In genomic region chr21:45764792-45765191, GRCh38 we compare ENCODE assay signal across 14 cellular contexts.
"Had no signal": no experiment of that assay in that cellular context is flagged by ENCODE, and none has a peak within 500 bp of the region (broad histone marks: within the 10 kb centered on the region; RNA-seq: fewer than 3 reads in every experiment).

No MANE protein-coding gene starts in this region.

- H3K4me3 Mint-ChIP-seq: effector memory CD8-positive, alpha-beta T cell; stimulated activated memory B cell treated with anti-CD40 and anti-IgM and Interleukin-4, amounts not matched to agents 10 μg/mL and 1 μg/mL and 100 μg/mL, for 72 hours had no signal

- ATAC-seq: effector memory CD8-positive, alpha-beta T cell; foreskin keratinocyte had no signal

- H3K36me3 Mint-ChIP-seq: stimulated activated memory B cell treated with anti-CD40 and anti-IgM and Interleukin-4, amounts not matched to agents 10 μg/mL and 1 μg/mL and 100 μg/mL, for 72 hours had no signal

- DNase-seq: dermis blood vessel endothelial cell; effector memory CD8-positive, alpha-beta T cell; foreskin keratinocyte; glutamatergic neuron; hypothalamus; kidney; left ventricle myocardium inferior; naive B cell; nucleus accumbens; retina; stimulated activated CD4-positive, alpha-beta T cell treated with anti-CD3 and anti-CD28 coated beads, Interleukin-12 subunit alpha, Interleukin-12 subunit beta, amount 100 ng/mL, for 4 hours; substantia nigra; uterus had no signal

- H3K4me1 Mint-ChIP-seq: naive B cell; stimulated activated memory B cell treated with anti-CD40 and anti-IgM and Interleukin-4, amounts not matched to agents 10 μg/mL and 1 μg/mL and 100 μg/mL, for 72 hours had no signal

- H3K9me3 Mint-ChIP-seq: effector memory CD8-positive, alpha-beta T cell; naive B cell; stimulated activated memory B cell treated with anti-CD40 and anti-IgM and Interleukin-4, amounts not matched to agents 10 μg/mL and 1 μg/mL and 100 μg/mL, for 72 hours had no signal

- H3K27ac Mint-ChIP-seq: effector memory CD8-positive, alpha-beta T cell; naive B cell; stimulated activated memory B cell treated with anti-CD40 and anti-IgM and Interleukin-4, amounts not matched to agents 10 μg/mL and 1 μg/mL and 100 μg/mL, for 72 hours had no signal
